In genomic region chr2:64120008-64120407, GRCh38 we compare ENCODE assay signal across 12 cellular contexts.
"Had no signal": no experiment of that assay in that cellular context is flagged by ENCODE, and none has a peak within 500 bp of the region (broad histone marks: within the 10 kb centered on the region; RNA-seq: fewer than 3 reads in every experiment).

No MANE protein-coding gene starts in this region.

- H3K27me3 ChIP-seq: cardiac muscle cell, thyroid gland had no signal

- H3K27ac ChIP-seq: cardiac muscle cell, thyroid gland had no signal

- H3K4me1 ChIP-seq: thyroid gland had no signal

- ATAC-seq: activated CD4-positive, alpha-beta T cell treated with anti-CD3 and anti-CD28 coated beads for 36 hours; effector memory CD8-positive, alpha-beta T cell; WTC11 had no signal

- H3K9me3 ChIP-seq: thyroid gland had no signal

- H3K4me3 ChIP-seq: cardiac muscle cell, thyroid gland had no signal

- DNase-seq: activated CD4-positive, alpha-beta T cell treated with anti-CD3 and anti-CD28 coated beads for 36 hours; activated CD4-positive, alpha-beta T cell treated with anti-CD3 and anti-CD28 coated beads, Interleukin-2, amount 50 U/mL, for 48 hours; activated naive CD8-positive, alpha-beta T cell treated with anti-CD3 and anti-CD28 coated beads for 36 hours; amniotic stem cell; effector memory CD8-positive, alpha-beta T cell; occipital lobe; posterior cingulate gyrus; stimulated activated CD8-positive, alpha-beta memory T cell treated with anti-CD3 and anti-CD28 coated beads, Interleukin-4, amount 100 ng/mL, for 48 hours; stimulated activated naive CD4-positive, alpha-beta T cell; thyroid gland had no signal

- H3K36me3 ChIP-seq: cardiac muscle cell, thyroid gland had no signal
